In the genomic region with DNA sequence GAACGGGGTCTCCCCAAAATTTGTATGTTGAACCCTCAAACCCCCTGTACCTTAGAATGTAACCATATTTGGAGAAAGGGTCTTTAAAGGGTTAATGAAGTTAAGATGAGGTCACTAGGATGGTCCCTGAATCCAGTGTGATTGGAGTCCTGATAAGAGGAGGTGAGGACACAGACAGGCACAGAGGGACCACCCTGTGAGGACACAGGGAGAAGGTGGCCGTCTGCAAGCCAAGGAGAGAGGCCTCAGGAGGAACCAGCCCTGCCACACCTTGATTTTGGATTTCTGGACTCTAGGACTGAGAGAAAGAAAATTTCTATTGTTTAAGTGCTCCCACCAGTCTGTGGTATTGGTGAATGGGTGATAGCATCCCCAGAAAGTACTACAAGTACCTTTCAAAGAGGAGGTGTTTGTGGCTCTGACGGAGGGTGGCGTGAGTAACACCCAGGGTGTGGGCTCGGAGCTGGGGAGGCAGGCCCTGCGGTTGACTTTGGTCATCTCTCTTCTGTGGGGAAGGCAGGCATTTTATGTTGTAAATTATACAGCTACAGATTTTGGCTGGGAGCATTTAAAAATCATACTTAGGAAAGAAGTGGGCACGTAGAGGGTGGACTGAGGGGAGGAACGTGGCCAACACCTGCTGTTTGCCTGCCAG, we compare ENCODE assay signal across 11 cellular contexts. TPM values are rescaled to one million over a fixed set of nuclear protein-coding genes. Genes with fewer than 3 reads are reported as not detected.
A peak's percentile ranks its signal among the peaks of the same experiment; 100 is the strongest.
DNase-seq lines count a peak whose midpoint lies in the region; ATAC-seq and TF ChIP-seq lines count a peak whose summit lies in the region.
"Had no signal": no experiment of that assay in that cellular context is flagged by ENCODE, and none has a peak within 500 bp of the region (broad histone marks: within the 10 kb centered on the region; RNA-seq: fewer than 3 reads in every experiment).

No MANE protein-coding gene starts in this region.

- H3K9ac ChIP-seq in colonic mucosa (ENCODE audit: low read depth in 2 of 2, low read length in 2 of 2) (no peak overlapping the region), mesenchymal stem cell (ENCODE audit: low read length) (no peak overlapping the region)

- no peak for TF ChIP-seq CTCF in colonic mucosa (IDR thresholded peaks at IDR 0.05)

- no peak overlapping the region for H3K14ac ChIP-seq in mesenchymal stem cell (ENCODE audit: low read length in 2 of 2)

- H3K27ac ChIP-seq in SJSA1 (peak overlapping the region; percentile 79), colonic mucosa (no peak overlapping the region), mesenchymal stem cell (ENCODE audit: low read length, poor library complexity, severe bottlenecking) (no peak overlapping the region)
- H3K27ac ChIP-seq: psoas muscle had no signal

- DNase-seq in SJSA1 (ENCODE audit: low read depth in 1 of 2, low spot score in 2 of 2) (peak; percentile 46 to 71), colonic mucosa (peak; percentile 12), mesenchymal stem cell (no peak)
- no peak for DNase-seq in stimulated activated effector memory CD8-positive, alpha-beta T cell treated with anti-CD3 and anti-CD28 coated beads, Interleukin-12 subunit alpha, Interleukin-12 subunit beta, amount 100 ng/mL, for 72 hours (ENCODE audit: low spot score in 2 of 2)
- DNase-seq in activated naive CD4-positive, alpha-beta T cell treated with Interleukin-2 at 50 U/mL for 16 hours = no peak
- DNase-seq in activated CD4-positive, alpha-beta T cell treated with anti-CD3 and anti-CD28 coated beads, Interleukin-2, amount 50 U/mL, for 4 hours = no peak
- DNase-seq: MG63 had no signal

- H3K4me2 ChIP-seq in mesenchymal stem cell (ENCODE audit: low read length, poor library complexity, severe bottlenecking) = no peak overlapping the region

- H2BK15ac ChIP-seq in mesenchymal stem cell (ENCODE audit: low read depth, poor library complexity, severe bottlenecking) = no peak overlapping the region

- H3K18ac ChIP-seq in mesenchymal stem cell (ENCODE audit: low read depth in 1 of 2, low read length in 2 of 2) = no peak overlapping the region

- H3K4me1 ChIP-seq in SJSA1 (replicated peaks) (peaks cover 54% of the 10 kb centered on the region), colonic mucosa (no peaks in the 10 kb centered on the region), mesenchymal stem cell (ENCODE audit: control insufficient read depth, insufficient read depth, low read depth, low read length) (peaks cover 7% of the 10 kb centered on the region)
- H3K4me1 ChIP-seq: psoas muscle had no signal

- no peaks in the 10 kb centered on the region for H3K9me3 Mint-ChIP-seq in stimulated activated effector memory CD8-positive, alpha-beta T cell treated with anti-CD3 and anti-CD28 coated beads, Interleukin-12 subunit alpha, Interleukin-12 subunit beta, amount 100 ng/mL, for 72 hours

- no peak overlapping the region for H3K4me3 ChIP-seq in SJSA1
- H3K4me3 ChIP-seq in colonic mucosa = no peak overlapping the region
- H3K4me3 ChIP-seq in mesenchymal stem cell (ENCODE audit: insufficient read depth in 1 of 2, low read depth in 1 of 2, low read length in 2 of 2) = no peak overlapping the region
- H3K4me3 ChIP-seq: MG63, psoas muscle had no signal

- no peak overlapping the region for H2BK120ac ChIP-seq in mesenchymal stem cell (ENCODE audit: low read depth, low read length)

- 89% methylated on average over 8 of the region's 8 CpGs for WGBS in mesenchymal stem cell

- no peak overlapping the region for H3K23ac ChIP-seq in mesenchymal stem cell (ENCODE audit: low read length in 2 of 2)

- H3K36me3 ChIP-seq in SJSA1 = peaks cover 24% of the 10 kb centered on the region
- H3K36me3 ChIP-seq in colonic mucosa = no peaks in the 10 kb centered on the region
- H3K36me3 ChIP-seq in mesenchymal stem cell (ENCODE audit: control insufficient read depth in 1 of 2, insufficient read depth in 2 of 2, low read depth in 1 of 2, low read length in 2 of 2) = peaks cover 15% of the 10 kb centered on the region in 2 experiments
- H3K36me3 ChIP-seq: MG63 had no signal

- no peak overlapping the region for H3K4ac ChIP-seq in mesenchymal stem cell (ENCODE audit: low read depth in 1 of 2, low read length in 2 of 2)

- no peak overlapping the region for H3K4me3 Mint-ChIP-seq in stimulated activated effector memory CD8-positive, alpha-beta T cell treated with anti-CD3 and anti-CD28 coated beads, Interleukin-12 subunit alpha, Interleukin-12 subunit beta, amount 100 ng/mL, for 72 hours

- no peak overlapping the region for H3K27ac Mint-ChIP-seq in stimulated activated effector memory CD8-positive, alpha-beta T cell treated with anti-CD3 and anti-CD28 coated beads, Interleukin-12 subunit alpha, Interleukin-12 subunit beta, amount 100 ng/mL, for 72 hours

- H2BK5ac ChIP-seq in mesenchymal stem cell (ENCODE audit: low read depth, low read length, poor library complexity, severe bottlenecking) = no peak overlapping the region

- H3K9me3 ChIP-seq in SJSA1 (replicated peaks) = no peaks in the 10 kb centered on the region
- H3K9me3 ChIP-seq in colonic mucosa = no peaks in the 10 kb centered on the region
- H3K9me3 ChIP-seq in mesenchymal stem cell (ENCODE audit: control insufficient read depth, low read length) = no peaks in the 10 kb centered on the region
- H3K9me3 ChIP-seq: MG63, psoas muscle had no signal

- intact Hi-C loops in colonic mucosa (cut with DNase I) = no loop called here

- no peaks in the 10 kb centered on the region for H3K27me3 ChIP-seq in SJSA1 (replicated peaks)
- H3K27me3 ChIP-seq in colonic mucosa = no peaks in the 10 kb centered on the region
- H3K27me3 ChIP-seq in mesenchymal stem cell (ENCODE audit: control insufficient read depth in 1 of 2, insufficient read depth in 1 of 2, low read length in 2 of 2) = peaks cover 0 to 5% of the 10 kb centered on the region in 2 experiments
- H3K27me3 ChIP-seq: MG63 had no signal

- H2BK12ac ChIP-seq in mesenchymal stem cell (ENCODE audit: low read length in 2 of 2) = no peak overlapping the region

- H3K4me1 Mint-ChIP-seq in stimulated activated effector memory CD8-positive, alpha-beta T cell treated with anti-CD3 and anti-CD28 coated beads, Interleukin-12 subunit alpha, Interleukin-12 subunit beta, amount 100 ng/mL, for 72 hours = peaks cover 9% of the 10 kb centered on the region

- peaks cover 5% of the 10 kb centered on the region for H3K36me3 Mint-ChIP-seq in stimulated activated effector memory CD8-positive, alpha-beta T cell treated with anti-CD3 and anti-CD28 coated beads, Interleukin-12 subunit alpha, Interleukin-12 subunit beta, amount 100 ng/mL, for 72 hours

- peak overlapping the region; percentile 36 for H4K91ac ChIP-seq in mesenchymal stem cell (ENCODE audit: low read length)

- H3K79me1 ChIP-seq in mesenchymal stem cell (replicated peaks; ENCODE audit: low read length, poor library complexity, severe bottlenecking) = no peaks in the 10 kb centered on the region

- H4K8ac ChIP-seq in mesenchymal stem cell (ENCODE audit: low read length) = no peak overlapping the region

- H2AK5ac ChIP-seq in mesenchymal stem cell (ENCODE audit: low read length, severe bottlenecking) = no peak overlapping the region

- ATAC-seq in stimulated activated effector memory CD8-positive, alpha-beta T cell treated with anti-CD3 and anti-CD28 coated beads, Interleukin-12 subunit alpha, Interleukin-12 subunit beta, amount 100 ng/mL, for 72 hours = peak; percentile 70
- no peak for ATAC-seq in GM18520 (IDR thresholded peaks at IDR 0.05; ENCODE audit: unreplicated experiment)
- no peak for ATAC-seq in GM18498 (IDR thresholded peaks at IDR 0.05; ENCODE audit: unreplicated experiment)
- ATAC-seq: psoas muscle had no signal

- no peak overlapping the region for H2AFZ ChIP-seq in mesenchymal stem cell (ENCODE audit: low read depth, low read length)

RNA-seq across cellular contexts. Expression of a gene that starts 13.8 kb away (rescaled TPM):
- 25.8 and 27.4 TPM in 2 replicates for total RNA-seq in SJSA1 (2014; rRNA removed; shearing (Covaris generic))
- 10 to 100 TPM in 1 of 2 donors, 1 to 10 TPM in 1; 3.0 to 17.9 TPM for total RNA-seq in colonic mucosa
- polyA plus RNA-seq in mesenchymal stem cell (2013, experiment 1 of 2) = 28.0 TPM
- polyA plus RNA-seq in mesenchymal stem cell (2013, experiment 2 of 2) = 29.6 TPM

RNA-seq across cellular contexts. Expression of a gene that starts 18.4 kb away (rescaled TPM):
- not detected in 2 replicates for total RNA-seq in SJSA1 (2014; rRNA removed; shearing (Covaris generic))
- not detected for total RNA-seq in colonic mucosa
- not detected for polyA plus RNA-seq in mesenchymal stem cell (2013, experiment 1 of 2)
- polyA plus RNA-seq in mesenchymal stem cell (2013, experiment 2 of 2) = not detected
- total RNA-seq: mononuclear cell, psoas muscle had no signal
- polyA plus RNA-seq: psoas muscle had no signal

RNA-seq across cellular contexts. Expression of a gene that starts 49.5 kb away (rescaled TPM):
- 21.7 and 24.1 TPM in 2 replicates for total RNA-seq in SJSA1 (2014; rRNA removed; shearing (Covaris generic))
- 10 to 100 TPM; 14.5 to 21.1 TPM for total RNA-seq in colonic mucosa
- 4.9 TPM for polyA plus RNA-seq in mesenchymal stem cell (2013, experiment 1 of 2)
- 4.7 TPM for polyA plus RNA-seq in mesenchymal stem cell (2013, experiment 2 of 2)

Comparison
In these comparisons a context has a peak if more than half of its experiments do, and no peak if none do; other contexts are left out.
1. DNase-seq: peak in SJSA1 (2 of 2) and colonic mucosa (single experiment); none in mesenchymal stem cell (single experiment), stimulated activated effector memory CD8-positive, alpha-beta T cell treated with anti-CD3 and anti-CD28 coated beads, Interleukin-12 subunit alpha, Interleukin-12 subunit beta, amount 100 ng/mL, for 72 hours (0 of 2), activated naive CD4-positive, alpha-beta T cell treated with Interleukin-2 at 50 U/mL for 16 hours (single experiment) and activated CD4-positive, alpha-beta T cell treated with anti-CD3 and anti-CD28 coated beads, Interleukin-2, amount 50 U/mL, for 4 hours (0 of 2).